Comparison of ENCODE assay signal across 14 cellular contexts in genomic region chr10:3876563-3876962, GRCh38.
DNase-seq lines count a peak whose midpoint lies in the region; ATAC-seq, FAIRE-seq and TF ChIP-seq lines count a peak whose summit lies in the region.
"Had no signal": no experiment of that assay in that cellular context is flagged by ENCODE, and none has a peak within 500 bp of the region (broad histone marks: within the 10 kb centered on the region; RNA-seq: fewer than 3 reads in every experiment).

No MANE protein-coding gene starts in this region.

- H3K4me1 ChIP-seq in SK-N-SH (ENCODE audit: control insufficient read depth in 1 of 2, insufficient read depth in 2 of 2, low read depth in 1 of 2, low read length in 1 of 2) (peaks cover 0 to 12% of the 10 kb centered on the region in 2 experiments; a peak in 1 of 4 replicates), small intestine (ENCODE audit: control insufficient read depth in 2 of 2, insufficient read depth in 1 of 2, low read depth in 1 of 2, low read length in 1 of 2) (peaks cover 8 to 11% of the 10 kb centered on the region in 2 donors)

- H3K4me3 ChIP-seq in SK-N-SH (ENCODE audit: low read depth in 2 of 2, low read length in 1 of 2): no peak overlapping the region
- no peak overlapping the region for H3K4me3 ChIP-seq in small intestine (ENCODE audit: low read depth in 1 of 2, low read length in 2 of 2)
- no peak overlapping the region for H3K4me3 ChIP-seq in MG63

- DNase-seq in DMS53 (lab: John Stamatoyannopoulos, UW): peak; percentile 38
- DNase-seq in DMS53 treated with DMSO at 0.1 percent for 48 hours (lab: John Stamatoyannopoulos, UW; ENCODE audit: unreplicated experiment): no peak
- no peak for DNase-seq in SK-N-SH
- no peak for DNase-seq in epithelial cell of prostate (ENCODE audit: low read depth, low spot score)
- peak; percentile 61 for DNase-seq in small intestine
- no peak for DNase-seq in MG63
- DNase-seq in inferior parietal cortex (ENCODE audit: extremely low spot score): no peak
- DNase-seq: activated effector memory CD4-positive, alpha-beta T cell treated with Interleukin-2 at 50 U/mL for 16 hours; effector CD8-positive, alpha-beta T cell; islet precursor cell; NCI-H226 had no signal

- ATAC-seq in GM19455 (IDR thresholded peaks at IDR 0.05; ENCODE audit: unreplicated experiment): no peak

- no peak overlapping the region for H2AFZ ChIP-seq in SK-N-SH (ENCODE audit: low read depth)

- H3K4me2 ChIP-seq in SK-N-SH: no peak overlapping the region

- H3K27ac ChIP-seq in SK-N-SH (ENCODE audit: low read depth in 2 of 2, low read length in 1 of 2): peak overlapping the region in 1 of 2 experiments; percentile 57; a peak in 1 of 4 replicates
- peak overlapping the region; percentile 29 for H3K27ac ChIP-seq in epithelial cell of prostate
- H3K27ac ChIP-seq in small intestine (ENCODE audit: low read depth in 1 of 2, low read length in 1 of 2): peak overlapping the region in 1 of 2 donors; percentile 94
- H3K27ac ChIP-seq: 22Rv1 had no signal

- POLR2A ChIA-PET in SK-N-SH (lab: Yijun Ruan, JAX): no interaction called here

- no peak for TF ChIP-seq CTCF in SK-N-SH (IDR thresholded peaks at IDR 0.05)

- H3K27me3 ChIP-seq in SK-N-SH (ENCODE audit: insufficient read depth) (no peaks in the 10 kb centered on the region), small intestine (ENCODE audit: control insufficient read depth in 2 of 2, insufficient read depth in 2 of 2, low read length in 2 of 2) (no peaks in the 10 kb centered on the region), MG63 (no peaks in the 10 kb centered on the region)

- FAIRE-seq in small intestine (lab: Jason Lieb, UNC): no peak
- FAIRE-seq: HTR-8/SVneo had no signal

- H3K79me2 ChIP-seq in SK-N-SH (ENCODE audit: insufficient read depth): no peaks in the 10 kb centered on the region

- 70% methylated on average over 5 of the region's 7 CpGs for WGBS in SK-N-SH (ENCODE audit: low lambda C conversion rate)
- 66 to 78% (median 77%) methylated on average over 7 of the region's 7 CpGs for WGBS in small intestine, 3 donors

- H3K36me3 ChIP-seq in SK-N-SH (replicated peaks in 1 of 2; ENCODE audit: control insufficient read depth in 1 of 2, insufficient read depth in 2 of 2, low read length in 1 of 2) (no peaks in the 10 kb centered on the region), small intestine (ENCODE audit: control insufficient read depth in 2 of 2, insufficient read depth in 2 of 2, low read length in 2 of 2) (no peaks in the 10 kb centered on the region), MG63 (no peaks in the 10 kb centered on the region)

- no peak overlapping the region for H3K9ac ChIP-seq in SK-N-SH

- no peaks in the 10 kb centered on the region for H3F3A ChIP-seq in SK-N-SH (replicated peaks; ENCODE audit: insufficient read depth)

- CTCF ChIA-PET in SK-N-SH (lab: Yijun Ruan, JAX): no interaction called here

- H3K9me3 ChIP-seq in SK-N-SH (no peaks in the 10 kb centered on the region), small intestine (ENCODE audit: control insufficient read depth, low read depth) (no peaks in the 10 kb centered on the region), MG63 (no peaks in the 10 kb centered on the region)

- no peaks in the 10 kb centered on the region for H3K9me2 ChIP-seq in SK-N-SH

- TF ChIP-seq RAD21 in SK-N-SH (IDR thresholded peaks at IDR 0.05; ENCODE audit: low read length): no peak

- no peaks in the 10 kb centered on the region for H4K20me1 ChIP-seq in SK-N-SH (ENCODE audit: insufficient read depth)

- no peak for TF ChIP-seq EP300 in SK-N-SH (IDR thresholded peaks at IDR 0.05; ENCODE audit: borderline replicate concordance in 1 of 2, low read depth in 1 of 2, low read length in 1 of 2)

TF ChIP-seq in SK-N-SH, 30 proteins besides CTCF, POLR2A, EP300 and RAD21:
- 0 out of 2 replicates have a peak, but pooled peaks have one; percentile 6 for TF ChIP-seq JUND (IDR thresholded peaks at IDR 0.05)
- TF ChIP-seq FOXM1 (IDR thresholded peaks at IDR 0.05; ENCODE audit: low read depth): no peak
TF ChIP-seq in SK-N-SH: peak in this region for 1.

Comparison
In these comparisons a context has a peak if more than half of its experiments do, and no peak if none do; other contexts are left out.
1. DNase-seq: peak in DMS53 (single experiment) and small intestine (single experiment); none in DMS53 treated with DMSO at 0.1 percent for 48 hours (single experiment), SK-N-SH (single experiment), epithelial cell of prostate (single experiment), MG63 (single experiment) and inferior parietal cortex (single experiment).